14 cellular contexts compared by ENCODE assay signal in genomic region chr6:45478235-45478634, GRCh38.
DNase-seq lines count a peak whose midpoint lies in the region; ATAC-seq and TF ChIP-seq lines count a peak whose summit lies in the region.
"Had no signal": no experiment of that assay in that cellular context is flagged by ENCODE, and none has a peak within 500 bp of the region (broad histone marks: within the 10 kb centered on the region; RNA-seq: fewer than 3 reads in every experiment).

No MANE protein-coding gene starts in this region.

- DNase-seq in CD8-positive, alpha-beta T cell = no peak
- DNase-seq in M059J (ENCODE audit: low read depth) (peak; percentile 84), amniotic epithelial cell (ENCODE audit: low read depth) (peak; percentile 75), lower lobe of right lung (no peak), right cardiac atrium (no peak), activated T-cell treated with anti-CD3 and anti-CD28 coated beads for 4 hours (no peak)
- no peak for DNase-seq in activated CD4-positive, alpha-beta T cell treated with anti-CD3 and anti-CD28 coated beads for 4 hours
- DNase-seq: DMS79, islet precursor cell, NCI-H510A, psoas muscle had no signal

- POLR2A ChIA-PET in CD8-positive, alpha-beta T cell (lab: Charles Lee) = no interaction called here

- 64% methylated on average over 2 of the region's 2 CpGs for WGBS in right cardiac atrium

- CTCF ChIA-PET in CD8-positive, alpha-beta T cell (lab: Charles Lee) = interaction anchor here (1.0 kb wide), 1 partner anchor 14 kb away, joined by 3 read pairs; no protein-coding TSS in a partner anchor

- ATAC-seq in CD8-positive, alpha-beta T cell = peak; percentile 34
- peak; percentile 43 to 63 for ATAC-seq in lower lobe of right lung
- no peak for ATAC-seq in right cardiac atrium
- ATAC-seq in HG03108 (IDR thresholded peaks at IDR 0.05; ENCODE audit: unreplicated experiment) = no peak

- H3K4me3 ChIP-seq in CD8-positive, alpha-beta T cell (ENCODE audit: low read depth, low read length) = no peak overlapping the region
- H3K4me3 ChIP-seq in lower lobe of right lung (no peak overlapping the region), right cardiac atrium (ENCODE audit: low read length) (no peak overlapping the region)
- H3K4me3 ChIP-seq: psoas muscle had no signal

- no peak overlapping the region for H3K27ac ChIP-seq in CD8-positive, alpha-beta T cell (ENCODE audit: low read depth, low read length)
- no peak overlapping the region for H3K27ac ChIP-seq in lower lobe of right lung
- H3K27ac ChIP-seq in right cardiac atrium (ENCODE audit: low read length) = no peak overlapping the region
- H3K27ac ChIP-seq: psoas muscle had no signal

- no peak overlapping the region for H3K27ac Mint-ChIP-seq in CD8-positive, alpha-beta T cell
- H3K27ac Mint-ChIP-seq: activated T-helper 1 cell treated with anti-CD3 and anti-CD28 coated beads, Interleukin-12 subunit alpha, Interleukin-12 subunit beta, Interleukin-2, Interleukin-4 antibody, amounts not matched to agents 30 ng/mL and 10 ng/mL and 1 ng/mL, durations not matched to agents 14 hours and 24 hours and 36 hours; T-helper 1 cell treated with Interleukin-12 subunit alpha and Interleukin-12 subunit beta and Interleukin-4 antibody, amounts not matched to agents 30 μg/mL and 1 μg/mL, for 36 hours had no signal

- intact Hi-C loops in CD8-positive, alpha-beta T cell (cut with DNase I, micrococcal nuclease) = no loop called here
- intact Hi-C loops in lower lobe of right lung (cut with DNase I) = no loop called here
- intact Hi-C loops in right cardiac atrium (cut with DNase I) = no loop called here

- no peak for TF ChIP-seq CTCF in CD8-positive, alpha-beta T cell (IDR thresholded peaks at IDR 0.05)
- TF ChIP-seq CTCF in lower lobe of right lung (IDR thresholded peaks at IDR 0.05) = no peak

- peaks cover 9% of the 10 kb centered on the region for H3K4me1 ChIP-seq in CD8-positive, alpha-beta T cell (ENCODE audit: insufficient read depth, low read length)
- peaks cover 33% of the 10 kb centered on the region for H3K4me1 ChIP-seq in lower lobe of right lung
- H3K4me1 ChIP-seq in right cardiac atrium (ENCODE audit: control insufficient read depth, insufficient read depth, low read length) = no peaks in the 10 kb centered on the region

- no peaks in the 10 kb centered on the region for H3K36me3 ChIP-seq in CD8-positive, alpha-beta T cell (ENCODE audit: insufficient read depth, low read length)
- no peaks in the 10 kb centered on the region for H3K36me3 ChIP-seq in lower lobe of right lung

- no peaks in the 10 kb centered on the region for H3K9me3 ChIP-seq in CD8-positive, alpha-beta T cell (ENCODE audit: low read length)
- H3K9me3 ChIP-seq in lower lobe of right lung (no peaks in the 10 kb centered on the region), right cardiac atrium (ENCODE audit: control insufficient read depth, low read length) (no peaks in the 10 kb centered on the region)
- H3K9me3 ChIP-seq: psoas muscle had no signal

- peaks cover under 1% of the 10 kb centered on the region for H3K36me3 Mint-ChIP-seq in CD8-positive, alpha-beta T cell

- H3K4me3 Mint-ChIP-seq in CD8-positive, alpha-beta T cell = no peak overlapping the region
- H3K4me3 Mint-ChIP-seq: activated T-helper 1 cell treated with anti-CD3 and anti-CD28 coated beads, Interleukin-12 subunit alpha, Interleukin-12 subunit beta, Interleukin-2, Interleukin-4 antibody, amounts not matched to agents 30 ng/mL and 10 ng/mL and 1 ng/mL, durations not matched to agents 14 hours and 24 hours and 36 hours; T-helper 1 cell treated with Interleukin-12 subunit alpha and Interleukin-12 subunit beta and Interleukin-4 antibody, amounts not matched to agents 30 μg/mL and 1 μg/mL, for 36 hours had no signal

- no peaks in the 10 kb centered on the region for H3K9me3 Mint-ChIP-seq in CD8-positive, alpha-beta T cell
- H3K9me3 Mint-ChIP-seq: activated T-helper 1 cell treated with anti-CD3 and anti-CD28 coated beads, Interleukin-12 subunit alpha, Interleukin-12 subunit beta, Interleukin-2, Interleukin-4 antibody, amounts not matched to agents 30 ng/mL and 10 ng/mL and 1 ng/mL, durations not matched to agents 14 hours and 24 hours and 36 hours; T-helper 1 cell treated with Interleukin-12 subunit alpha and Interleukin-12 subunit beta and Interleukin-4 antibody, amounts not matched to agents 30 μg/mL and 1 μg/mL, for 36 hours had no signal

- H3K4me1 Mint-ChIP-seq in CD8-positive, alpha-beta T cell (ENCODE audit: low read depth) = peaks cover 17% of the 10 kb centered on the region

- H3K27me3 Mint-ChIP-seq in CD8-positive, alpha-beta T cell (ENCODE audit: low read depth) = no peaks in the 10 kb centered on the region

- H3K27me3 ChIP-seq in CD8-positive, alpha-beta T cell (ENCODE audit: insufficient read depth, low read length) = no peaks in the 10 kb centered on the region
- no peaks in the 10 kb centered on the region for H3K27me3 ChIP-seq in lower lobe of right lung (ENCODE audit: low read depth)
- H3K27me3 ChIP-seq in right cardiac atrium (ENCODE audit: control insufficient read depth, insufficient read depth) = no peaks in the 10 kb centered on the region

Comparison
In these comparisons a context has a peak if more than half of its experiments do, and no peak if none do; other contexts are left out.
1. ATAC-seq: peak in CD8-positive, alpha-beta T cell (single experiment) and lower lobe of right lung (2 of 2); none in right cardiac atrium (0 of 2) and HG03108 (single experiment).
2. DNase-seq: peak in M059J (single experiment) and amniotic epithelial cell (single experiment); none in CD8-positive, alpha-beta T cell (0 of 7), lower lobe of right lung (single experiment), right cardiac atrium (0 of 3), activated CD4-positive, alpha-beta T cell treated with anti-CD3 and anti-CD28 coated beads for 4 hours (0 of 2) and activated T-cell treated with anti-CD3 and anti-CD28 coated beads for 4 hours (single experiment).